ENCODE assay signal across 10 cellular contexts in genomic region chr1:62294211-62294610, GRCh38. TPM values are rescaled to one million over a fixed set of nuclear protein-coding genes. Genes with fewer than 3 reads are reported as not detected.
DNase-seq lines count a peak whose midpoint lies in the region; ATAC-seq and TF ChIP-seq lines count a peak whose summit lies in the region.
"Had no signal": no experiment of that assay in that cellular context is flagged by ENCODE, and none has a peak within 500 bp of the region (broad histone marks: within the 10 kb centered on the region; RNA-seq: fewer than 3 reads in every experiment).

No MANE protein-coding gene starts in this region.

- no peak overlapping the region for H3K4me3 ChIP-seq in AG09309 (ENCODE audit: control insufficient read depth, low read depth, low read length)
- no peak overlapping the region for H3K4me3 ChIP-seq in GM06990 (replicated peaks; ENCODE audit: low read depth, low read length)
- no peak overlapping the region for H3K4me3 ChIP-seq in OCI-LY1 (ENCODE audit: low read depth, low read length, poor library complexity, severe bottlenecking)
- H3K4me3 ChIP-seq: adrenal gland had no signal

- no peaks in the 10 kb centered on the region for H3F3A ChIP-seq in OCI-LY1 (ENCODE audit: insufficient read depth, low read length)

- no peak overlapping the region for H3K9ac ChIP-seq in OCI-LY1 (ENCODE audit: low read length)

- POLR2A ChIA-PET in activated CD4-positive, alpha-beta memory T cell treated with anti-CD3 and anti-CD28 coated beads for 36 hours (lab: Charles Lee): no interaction called here

- H3K27me3 ChIP-seq in GM06990 (replicated peaks; ENCODE audit: control insufficient read depth, insufficient read depth, low read length): no peaks in the 10 kb centered on the region
- H3K27me3 ChIP-seq in OCI-LY1 (ENCODE audit: insufficient read depth, low read length): no peaks in the 10 kb centered on the region

- H3K9me2 ChIP-seq in OCI-LY1 (ENCODE audit: low read depth, low read length): no peaks in the 10 kb centered on the region

- no peak overlapping the region for H3K27ac Mint-ChIP-seq in activated CD4-positive, alpha-beta memory T cell treated with anti-CD3 and anti-CD28 coated beads for 36 hours

- DNase-seq in AG09309 (ENCODE audit: low read depth) (no peak), GM06990 (ENCODE audit: extremely low read depth, insufficient read length) (no peak), glomerular visceral epithelial cell (ENCODE audit: extremely low spot score) (peak; percentile 30), HuH-7 (ENCODE audit: low spot score) (no peak)
- no peak for DNase-seq in activated CD4-positive, alpha-beta memory T cell treated with anti-CD3 and anti-CD28 coated beads for 36 hours
- DNase-seq: adrenal gland had no signal

- CTCF ChIA-PET in activated CD4-positive, alpha-beta memory T cell treated with anti-CD3 and anti-CD28 coated beads for 36 hours (lab: Charles Lee): no interaction called here

- ATAC-seq in HG03135 (IDR thresholded peaks at IDR 0.05; ENCODE audit: unreplicated experiment): no peak
- ATAC-seq in HG02759 (IDR thresholded peaks at IDR 0.05; ENCODE audit: unreplicated experiment): no peak

- no peak overlapping the region for H3K27ac ChIP-seq in OCI-LY1 (ENCODE audit: low read depth, low read length, poor library complexity, severe bottlenecking)
- H3K27ac ChIP-seq: adrenal gland had no signal

- no peaks in the 10 kb centered on the region for H4K20me1 ChIP-seq in OCI-LY1 (ENCODE audit: insufficient read depth, low read length)

- no peaks in the 10 kb centered on the region for H3K4me1 ChIP-seq in OCI-LY1 (ENCODE audit: insufficient read depth, low read length, severe bottlenecking)

- H3K9me3 ChIP-seq in OCI-LY1 (ENCODE audit: low read length): no peaks in the 10 kb centered on the region
- H3K9me3 ChIP-seq: adrenal gland had no signal

- TF ChIP-seq CTCF in AG09309 (IDR thresholded peaks at IDR 0.05; ENCODE audit: control insufficient read depth, insufficient read depth, low read depth, low read length, missing control alignments) (peak; percentile 24), GM06990 (IDR thresholded peaks at IDR 0.05; ENCODE audit: insufficient read depth, low read length, poor library complexity, severe bottlenecking) (peak; percentile 45), OCI-LY1 (IDR thresholded peaks at IDR 0.05; ENCODE audit: low read length) (peak; percentile 43)

- no peak overlapping the region for H3K4me2 ChIP-seq in OCI-LY1 (ENCODE audit: low read length)

- H2AFZ ChIP-seq in OCI-LY1 (ENCODE audit: low read length): no peak overlapping the region

- H3K4me1 Mint-ChIP-seq in activated CD4-positive, alpha-beta memory T cell treated with anti-CD3 and anti-CD28 coated beads for 36 hours (ENCODE audit: low read depth): peaks cover 11% of the 10 kb centered on the region

- H3K27me3 Mint-ChIP-seq in activated CD4-positive, alpha-beta memory T cell treated with anti-CD3 and anti-CD28 coated beads for 36 hours: peaks cover 12% of the 10 kb centered on the region

- H3K79me2 ChIP-seq in OCI-LY1 (ENCODE audit: insufficient read depth, low read length): no peaks in the 10 kb centered on the region

- H3K36me3 ChIP-seq in GM06990 (ENCODE audit: control insufficient read depth, insufficient read depth, low read length): no peaks in the 10 kb centered on the region
- no peaks in the 10 kb centered on the region for H3K36me3 ChIP-seq in OCI-LY1 (ENCODE audit: insufficient read depth, low read length)
- H3K36me3 ChIP-seq: adrenal gland had no signal

- H3K4me3 Mint-ChIP-seq in activated CD4-positive, alpha-beta memory T cell treated with anti-CD3 and anti-CD28 coated beads for 36 hours: no peak overlapping the region

- intact Hi-C loops in activated CD4-positive, alpha-beta memory T cell treated with anti-CD3 and anti-CD28 coated beads for 36 hours (cut with micrococcal nuclease): no loop called here

- H3K36me3 Mint-ChIP-seq in activated CD4-positive, alpha-beta memory T cell treated with anti-CD3 and anti-CD28 coated beads for 36 hours: no peaks in the 10 kb centered on the region

- H3K9me3 Mint-ChIP-seq in activated CD4-positive, alpha-beta memory T cell treated with anti-CD3 and anti-CD28 coated beads for 36 hours: no peaks in the 10 kb centered on the region

RNA-seq across cellular contexts. Expression of gene KANK4, which starts 25.0 kb away (rescaled TPM):
- not detected for total RNA-seq in activated CD4-positive, alpha-beta memory T cell treated with anti-CD3 and anti-CD28 coated beads for 36 hours
- total RNA-seq: T-helper 2 cell treated with Interferon-gamma antibody and Interleukin-4, amounts not matched to agents 100 ng/mL and 5 ng/mL, for 36 hours had no signal
